In the genomic region with DNA sequence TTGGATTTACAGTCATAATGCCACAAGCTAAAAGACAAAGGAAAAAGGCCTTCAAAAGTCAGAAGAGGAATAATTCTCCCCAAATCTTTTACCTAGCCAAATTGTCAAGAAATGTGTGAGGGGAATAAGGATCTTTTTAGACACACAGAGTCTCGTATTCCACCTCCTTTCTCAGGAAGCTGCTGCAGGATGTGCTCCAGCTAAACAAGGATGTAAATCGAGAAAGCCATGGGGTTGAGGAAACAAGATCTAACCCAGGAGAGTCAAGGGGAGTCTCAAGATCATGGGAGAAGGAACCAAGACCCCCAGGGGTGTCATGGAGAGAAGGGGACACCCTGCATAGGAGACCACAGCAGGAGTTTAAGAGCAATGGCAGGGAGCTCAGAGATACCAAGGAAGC, we compare ENCODE assay signal across 1 cellular context.
TF ChIP-seq lines count a peak whose summit lies in the region.

No MANE protein-coding gene starts in this region.

TF ChIP-seq in HEK293, 187 proteins besides CTCF, POLR2A, EP300 and RAD21 (continued from another document):
- TF ChIP-seq KLF7 (tag by site-specific recombination; IDR thresholded peaks at IDR 0.05; ENCODE audit: borderline replicate concordance), result no peak
- peak; percentile 82 for TF ChIP-seq SETDB1 (IDR thresholded peaks at IDR 0.05; ENCODE audit: insufficient read length, low read length)
- no peak for TF ChIP-seq ZNF394 (tag by site-specific recombination; IDR thresholded peaks at IDR 0.05; ENCODE audit: borderline replicate concordance)
- no peak for TF ChIP-seq ZNF398 (tag by site-specific recombination; IDR thresholded peaks at IDR 0.05)
- peak; percentile 98 for TF ChIP-seq ZNF624 (tag by site-specific recombination; IDR thresholded peaks at IDR 0.05)
- TF ChIP-seq, protein P1, sequence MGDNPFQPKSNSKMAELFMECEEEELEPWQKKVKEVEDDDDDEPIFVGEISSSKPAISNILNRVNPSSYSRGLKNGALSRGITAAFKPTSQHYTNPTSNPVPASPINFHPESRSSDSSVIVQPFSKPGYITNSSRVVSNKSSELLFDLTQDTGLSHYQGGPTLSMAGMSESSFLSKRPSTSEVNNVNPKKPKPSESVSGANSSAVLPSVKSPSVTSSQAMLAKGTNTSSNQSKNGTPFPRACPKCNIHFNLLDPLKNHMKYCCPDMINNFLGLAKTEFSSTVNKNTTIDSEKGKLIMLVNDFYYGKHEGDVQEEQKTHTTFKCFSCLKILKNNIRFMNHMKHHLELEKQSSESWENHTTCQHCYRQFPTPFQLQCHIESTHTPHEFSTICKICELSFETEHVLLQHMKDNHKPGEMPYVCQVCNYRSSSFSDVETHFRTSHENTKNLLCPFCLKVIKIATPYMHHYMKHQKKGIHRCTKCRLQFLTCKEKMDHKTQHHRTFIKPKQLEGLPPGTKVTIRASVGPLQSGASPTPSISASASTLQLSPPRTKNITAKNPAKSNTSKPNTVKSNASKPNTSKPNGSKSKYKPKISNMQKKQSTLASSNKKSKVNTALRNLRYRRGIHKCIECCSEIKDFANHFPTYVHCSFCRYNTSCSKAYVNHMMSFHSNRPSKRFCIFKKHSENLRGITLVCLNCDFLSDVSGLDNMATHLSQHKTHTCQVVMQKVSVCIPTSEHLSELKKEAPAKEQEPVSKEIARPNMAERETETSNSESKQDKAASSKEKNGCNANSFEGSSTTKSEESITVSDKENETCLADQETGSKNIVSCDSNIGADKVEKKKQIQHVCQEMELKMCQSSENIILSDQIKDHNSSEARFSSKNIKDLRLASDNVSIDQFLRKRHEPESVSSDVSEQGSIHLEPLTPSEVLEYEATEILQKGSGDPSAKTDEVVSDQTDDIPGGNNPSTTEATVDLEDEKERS (tag by site-specific recombination; IDR thresholded peaks at IDR 0.05), result 0 out of 2 replicates have a peak, but pooled peaks have one; percentile 29
- TF ChIP-seq ZNF114 (tag by site-specific recombination; IDR thresholded peaks at IDR 0.05), result no peak
- no peak for TF ChIP-seq ZNF560 (tag by site-specific recombination; IDR thresholded peaks at IDR 0.05; ENCODE audit: borderline replicate concordance)
- TF ChIP-seq GLIS2 (tag by site-specific recombination; IDR thresholded peaks at IDR 0.05), result no peak
- no peak for TF ChIP-seq INSM2 (tag by site-specific recombination; IDR thresholded peaks at IDR 0.05)
- TF ChIP-seq, protein P2, sequence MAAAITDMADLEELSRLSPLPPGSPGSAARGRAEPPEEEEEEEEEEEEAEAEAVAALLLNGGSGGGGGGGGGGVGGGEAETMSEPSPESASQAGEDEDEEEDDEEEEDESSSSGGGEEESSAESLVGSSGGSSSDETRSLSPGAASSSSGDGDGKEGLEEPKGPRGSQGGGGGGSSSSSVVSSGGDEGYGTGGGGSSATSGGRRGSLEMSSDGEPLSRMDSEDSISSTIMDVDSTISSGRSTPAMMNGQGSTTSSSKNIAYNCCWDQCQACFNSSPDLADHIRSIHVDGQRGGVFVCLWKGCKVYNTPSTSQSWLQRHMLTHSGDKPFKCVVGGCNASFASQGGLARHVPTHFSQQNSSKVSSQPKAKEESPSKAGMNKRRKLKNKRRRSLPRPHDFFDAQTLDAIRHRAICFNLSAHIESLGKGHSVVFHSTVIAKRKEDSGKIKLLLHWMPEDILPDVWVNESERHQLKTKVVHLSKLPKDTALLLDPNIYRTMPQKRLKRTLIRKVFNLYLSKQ (tag by site-specific recombination; IDR thresholded peaks at IDR 0.05; ENCODE audit: borderline replicate concordance), result no peak
- no peak for TF ChIP-seq ZNF513 (tag by site-specific recombination; IDR thresholded peaks at IDR 0.05)
- no peak for TF ChIP-seq ZNF510 (tag by site-specific recombination; IDR thresholded peaks at IDR 0.05; ENCODE audit: insufficient replicate concordance)
